ENCODE assay signal across 13 cellular contexts in the genomic region with DNA sequence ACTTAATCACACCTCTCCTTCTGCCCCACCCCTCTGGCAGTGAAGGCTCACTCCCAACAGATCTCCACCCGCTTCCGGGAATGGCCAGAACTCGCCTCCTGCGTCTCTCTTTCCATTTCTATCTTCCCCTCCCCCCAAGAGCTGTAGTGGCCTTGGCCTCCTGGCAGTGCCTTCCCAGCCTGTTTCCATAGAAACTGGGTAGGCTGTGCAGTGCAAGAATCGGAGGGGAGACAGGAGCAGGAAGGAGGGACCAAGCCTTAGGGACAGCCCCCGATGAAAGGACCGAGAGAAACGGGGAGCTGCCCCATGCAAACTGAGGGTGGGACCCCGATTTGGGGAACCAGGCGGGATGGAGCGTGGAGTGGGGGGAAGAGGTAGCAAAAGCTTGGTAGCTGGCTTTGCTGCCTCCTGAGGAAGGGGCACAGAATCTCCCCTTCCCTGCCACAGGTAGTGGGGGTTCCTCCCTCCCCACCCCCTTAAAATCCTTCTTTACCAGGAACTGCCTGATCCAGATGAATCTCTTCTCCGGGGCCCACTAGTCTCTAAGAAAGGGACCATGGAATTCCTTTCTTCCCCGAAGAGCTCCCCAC. TPM values are rescaled to one million over a fixed set of nuclear protein-coding genes. Genes with fewer than 3 reads are reported as not detected.
DNase-seq lines count a peak whose midpoint lies in the region; ATAC-seq and TF ChIP-seq lines count a peak whose summit lies in the region.
"Had no signal": no experiment of that assay in that cellular context is flagged by ENCODE, and none has a peak within 500 bp of the region (broad histone marks: within the 10 kb centered on the region; RNA-seq: fewer than 3 reads in every experiment).

No MANE protein-coding gene starts in this region.

- H3K9me3 ChIP-seq in NT2/D1 (ENCODE audit: insufficient read depth, low read length): no peaks in the 10 kb centered on the region
- no peaks in the 10 kb centered on the region for H3K9me3 ChIP-seq in iPS DF 6.9 (ENCODE audit: control insufficient read depth, insufficient read depth, low read length)
- no peaks in the 10 kb centered on the region for H3K9me3 ChIP-seq in upper lobe of right lung

- peak in 2 of 3 experiments; percentile 23 to 58 for DNase-seq in NCI-H1417 (lab: John Stamatoyannopoulos, UW)
- no peak for DNase-seq in NCI-H1417 treated with DMSO at 0.1 percent for 48 hours (lab: John Stamatoyannopoulos, UW)
- no peak for DNase-seq in NT2/D1 (ENCODE audit: low read depth, low spot score)
- DNase-seq in iPS DF 6.9 (ENCODE audit: low read depth, low spot score): no peak
- peak; percentile 38 for DNase-seq in posterior vena cava (ENCODE audit: low spot score)
- DNase-seq in upper lobe of right lung: no peak
- no peak for DNase-seq in HCEC 1CT
- DNase-seq: 8988T; DND-41; effector CD8-positive, alpha-beta T cell; NCI-H510A had no signal

- peaks cover 24% of the 10 kb centered on the region for H3K4me1 ChIP-seq in NT2/D1 (ENCODE audit: insufficient read depth, insufficient read length)
- peaks cover 15% of the 10 kb centered on the region for H3K4me1 ChIP-seq in iPS DF 6.9 (ENCODE audit: control insufficient read depth, insufficient read depth, low read length)
- H3K4me1 ChIP-seq in upper lobe of right lung: peaks cover 15% of the 10 kb centered on the region

- H3K27me3 ChIP-seq in NT2/D1 (ENCODE audit: insufficient read depth, insufficient read length) (peaks cover 15% of the 10 kb centered on the region), iPS DF 6.9 (ENCODE audit: control insufficient read depth, insufficient read depth, low read length) (no peaks in the 10 kb centered on the region), upper lobe of right lung (peaks cover 34% of the 10 kb centered on the region)

- no peaks in the 10 kb centered on the region for H3K36me3 ChIP-seq in NT2/D1 (ENCODE audit: insufficient read depth, insufficient read length, low read length)
- H3K36me3 ChIP-seq in iPS DF 6.9 (ENCODE audit: control insufficient read depth, insufficient read depth, low read length): no peaks in the 10 kb centered on the region
- no peaks in the 10 kb centered on the region for H3K36me3 ChIP-seq in upper lobe of right lung

- no peak for TF ChIP-seq CTCF in upper lobe of right lung (IDR thresholded peaks at IDR 0.05)

- peak overlapping the region; percentile 43 for H3K4me3 ChIP-seq in NT2/D1 (ENCODE audit: insufficient read length, low read depth)
- peak overlapping the region; percentile 22; the same call in 1 of the 2 replicates for H3K4me3 ChIP-seq in iPS DF 6.9 (ENCODE audit: low read length)
- no peak overlapping the region for H3K4me3 ChIP-seq in upper lobe of right lung

- WGBS in iPS DF 6.9 (ENCODE audit: insufficient coverage, insufficient read length): no CpG with 5 or more reads among the region's 13 CpGs

- peak overlapping the region; percentile 74 for H3K9ac ChIP-seq in NT2/D1 (ENCODE audit: insufficient read length, low read depth)

- H3K27ac ChIP-seq in iPS DF 6.9 (ENCODE audit: low read length) (no peak overlapping the region), upper lobe of right lung (no peak overlapping the region)

- ATAC-seq in GM21526 (IDR thresholded peaks at IDR 0.05; ENCODE audit: low FRiP score, unreplicated experiment) (no peak), upper lobe of right lung (no peak)

- intact Hi-C loops in posterior vena cava (cut with DNase I): loop anchor here (5.0 kb wide), 2 partner anchors 75 to 180 kb away; partner anchors contain the start of gene PCDH12 (in 1 of the 2)
- intact Hi-C loops in upper lobe of right lung (cut with DNase I): loop anchor here (5.0 kb wide), 1 partner anchor 190 kb away; no protein-coding TSS in a partner anchor

RNA-seq across cellular contexts. Expression of gene PCDH1, which starts 4.5 kb away (rescaled TPM):
- 10 to 100 TPM; 30.2 to 36.7 TPM for total RNA-seq in posterior vena cava
- total RNA-seq in upper lobe of right lung: 66.6 TPM
- total RNA-seq: activated CD4-positive, alpha-beta memory T cell treated with anti-CD3 and anti-CD28 coated beads, Interleukin-2, amount 10 ng/mL, durations not matched to agents 7 days and 5 days had no signal

RNA-seq across cellular contexts. Expression of gene DELE1, which starts 41.0 kb away (rescaled TPM):
- total RNA-seq in posterior vena cava (10 to 100 TPM; 46.4 to 49.6 TPM), upper lobe of right lung (83.3 TPM)

Comparison
In these comparisons a context has a peak if more than half of its experiments do, and no peak if none do; other contexts are left out.
1. DNase-seq: peak in NCI-H1417 (2 of 3) and posterior vena cava (single experiment); none in NCI-H1417 treated with DMSO at 0.1 percent for 48 hours (single experiment), NT2/D1 (single experiment), iPS DF 6.9 (single experiment), upper lobe of right lung (single experiment) and HCEC 1CT (single experiment).